16 cellular contexts compared by ENCODE assay signal in the genomic region with DNA sequence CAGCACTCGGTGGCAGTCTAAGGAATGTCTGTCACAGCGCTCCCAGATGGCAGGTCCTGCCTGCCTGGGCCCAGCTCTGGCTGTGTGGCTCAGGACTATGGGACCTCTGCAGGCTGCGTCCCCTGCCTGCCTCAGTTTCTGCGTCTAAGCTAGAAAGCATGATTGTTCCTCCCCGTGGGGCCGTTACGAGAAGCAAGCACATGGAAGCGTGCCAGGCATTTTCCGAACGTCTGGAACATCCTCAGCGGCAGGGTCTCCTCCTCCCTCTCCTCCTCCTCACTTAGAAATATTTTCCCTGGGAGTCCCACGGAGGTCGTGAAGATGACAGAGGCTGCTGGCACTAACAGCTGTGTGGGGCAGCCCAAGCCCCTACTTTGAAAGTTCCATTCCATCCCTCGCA. TPM values are rescaled to one million over a fixed set of nuclear protein-coding genes. Genes with fewer than 3 reads are reported as not detected.
DNase-seq lines count a peak whose midpoint lies in the region; ATAC-seq and TF ChIP-seq lines count a peak whose summit lies in the region.
"Had no signal": no experiment of that assay in that cellular context is flagged by ENCODE, and none has a peak within 500 bp of the region (broad histone marks: within the 10 kb centered on the region; RNA-seq: fewer than 3 reads in every experiment).

No MANE protein-coding gene starts in this region.

- H3K27ac Mint-ChIP-seq in nephron progenitor cell = peak overlapping the region; percentile 57
- H3K27ac Mint-ChIP-seq: CD4-positive, CD25-positive, alpha-beta regulatory T cell; T-helper 2 cell treated with Interferon-gamma antibody and Interleukin-4, amounts not matched to agents 5 μg/mL and 100 μg/mL, for 36 hours had no signal

- no peaks in the 10 kb centered on the region for H3K36me3 ChIP-seq in Peyer's patch
- no peaks in the 10 kb centered on the region for H3K36me3 ChIP-seq in gastroesophageal sphincter
- H3K36me3 ChIP-seq in subcutaneous abdominal adipose tissue (ENCODE audit: control insufficient read depth in 5 of 5, insufficient read depth in 5 of 5, low read length in 5 of 5) = no peaks in the 10 kb centered on the region
- H3K36me3 ChIP-seq: HAP-1 had no signal

- H3K4me1 ChIP-seq in Peyer's patch = peaks cover 0 to 37% (median 11%) of the 10 kb centered on the region in 4 donors
- H3K4me1 ChIP-seq in gastroesophageal sphincter = peaks cover 0 to 73% (median 21%) of the 10 kb centered on the region in 3 donors
- H3K4me1 ChIP-seq in subcutaneous abdominal adipose tissue (ENCODE audit: control insufficient read depth in 5 of 5, insufficient read depth in 5 of 5, low read length in 5 of 5) = peaks cover 20 to 49% (median 39%) of the 10 kb centered on the region in 5 donors

- H3K9me3 ChIP-seq in Peyer's patch (no peaks in the 10 kb centered on the region), gastroesophageal sphincter (no peaks in the 10 kb centered on the region), subcutaneous abdominal adipose tissue (ENCODE audit: control insufficient read depth in 5 of 5, low read length in 5 of 5) (no peaks in the 10 kb centered on the region)
- H3K9me3 ChIP-seq: HAP-1 had no signal

- TF ChIP-seq POLR2A in Peyer's patch (IDR thresholded peaks at IDR 0.05) (no peak), gastroesophageal sphincter (IDR thresholded peaks at IDR 0.05) (no peak)

- peak overlapping the region; percentile 60 for H3K4me3 Mint-ChIP-seq in nephron progenitor cell
- H3K4me3 Mint-ChIP-seq: CD4-positive, CD25-positive, alpha-beta regulatory T cell; T-helper 2 cell treated with Interferon-gamma antibody and Interleukin-4, amounts not matched to agents 5 μg/mL and 100 μg/mL, for 36 hours had no signal

- ATAC-seq in gastroesophageal sphincter (no peak), HG02981 (IDR thresholded peaks at IDR 0.05; ENCODE audit: unreplicated experiment) (no peak), HG03432 (IDR thresholded peaks at IDR 0.05; ENCODE audit: unreplicated experiment) (no peak)
- ATAC-seq: esophagus mucosa had no signal

- DNase-seq in Peyer's patch = no peak
- DNase-seq in nephron progenitor cell = no peak
- DNase-seq in NCI-H2029 (lab: John Stamatoyannopoulos, UW) = no peak
- DNase-seq in dedifferentiated amniotic fluid mesenchymal stem cell (ENCODE audit: extremely low spot score) = no peak
- DNase-seq: activated CD4-positive, alpha-beta T cell treated with anti-CD3 and anti-CD28 coated beads, Interleukin-2, amount 50 U/mL, for 48 hours; CD4-positive, CD25-positive, alpha-beta regulatory T cell; MV-4-11; NCI-H2227 treated with DMSO at 0.1 percent for 48 hours; PC-9 had no signal

- H3K9me3 Mint-ChIP-seq in nephron progenitor cell = no peaks in the 10 kb centered on the region
- H3K9me3 Mint-ChIP-seq: T-helper 2 cell treated with Interferon-gamma antibody and Interleukin-4, amounts not matched to agents 5 μg/mL and 100 μg/mL, for 36 hours had no signal

- WGBS in gastroesophageal sphincter (ENCODE audit: low coverage in 1 of 2), 2 donors = 24 to 59% methylated on average over 4 to 5 of the region's 14 CpGs

- no peak for TF ChIP-seq EP300 in gastroesophageal sphincter (IDR thresholded peaks at IDR 0.05)

- H3K27ac ChIP-seq in Peyer's patch = peak overlapping the region; percentile 18 to 61 (median 44)
- H3K27ac ChIP-seq in gastroesophageal sphincter = peak overlapping the region; percentile 0 to 87 (median 70)
- peak overlapping the region; percentile 44 for H3K27ac ChIP-seq in subcutaneous abdominal adipose tissue (ENCODE audit: low read depth, low read length)
- H3K27ac ChIP-seq: PC-9 had no signal

- peaks cover 99% of the 10 kb centered on the region for H3K4me1 Mint-ChIP-seq in nephron progenitor cell

- peaks cover 6% of the 10 kb centered on the region for H3K27me3 Mint-ChIP-seq in nephron progenitor cell (ENCODE audit: low read depth, poor library complexity)

- H3K4me3 ChIP-seq in Peyer's patch (no peak overlapping the region), gastroesophageal sphincter (no peak overlapping the region), subcutaneous abdominal adipose tissue (ENCODE audit: low read depth in 1 of 5, low read length in 5 of 5) (peak overlapping the region in 2 of 5 donors; percentile 16 to 17)
- H3K4me3 ChIP-seq: HAP-1, PC-9 had no signal

- no peak for TF ChIP-seq CTCF in Peyer's patch (IDR thresholded peaks at IDR 0.05)
- no peak for TF ChIP-seq CTCF in gastroesophageal sphincter (IDR thresholded peaks at IDR 0.05)
- TF ChIP-seq CTCF in nephron progenitor cell (IDR thresholded peaks at IDR 0.05) = no peak

- H3K9ac ChIP-seq in subcutaneous abdominal adipose tissue (ENCODE audit: low read length in 5 of 5) = no peak overlapping the region

- H3K36me3 Mint-ChIP-seq in nephron progenitor cell (ENCODE audit: low read depth) = no peaks in the 10 kb centered on the region
- H3K36me3 Mint-ChIP-seq: CD4-positive, CD25-positive, alpha-beta regulatory T cell had no signal

- H3K27me3 ChIP-seq in Peyer's patch = no peaks in the 10 kb centered on the region
- no peaks in the 10 kb centered on the region for H3K27me3 ChIP-seq in gastroesophageal sphincter
- H3K27me3 ChIP-seq in subcutaneous abdominal adipose tissue (ENCODE audit: control insufficient read depth in 5 of 5, insufficient read depth in 4 of 5, low read length in 5 of 5) = peaks cover 0 to 15% (median 5%) of the 10 kb centered on the region in 5 donors

RNA-seq across cellular contexts. Expression of gene LRRFIP1, which starts 43.3 kb away (rescaled TPM):
- total RNA-seq in Peyer's patch (100 to 1,000 TPM; 114 to 182 (median 135) TPM), gastroesophageal sphincter (100 to 1,000 TPM; 164 to 225 (median 179) TPM)
